27 cellular contexts compared by ENCODE assay signal in the genomic region with DNA sequence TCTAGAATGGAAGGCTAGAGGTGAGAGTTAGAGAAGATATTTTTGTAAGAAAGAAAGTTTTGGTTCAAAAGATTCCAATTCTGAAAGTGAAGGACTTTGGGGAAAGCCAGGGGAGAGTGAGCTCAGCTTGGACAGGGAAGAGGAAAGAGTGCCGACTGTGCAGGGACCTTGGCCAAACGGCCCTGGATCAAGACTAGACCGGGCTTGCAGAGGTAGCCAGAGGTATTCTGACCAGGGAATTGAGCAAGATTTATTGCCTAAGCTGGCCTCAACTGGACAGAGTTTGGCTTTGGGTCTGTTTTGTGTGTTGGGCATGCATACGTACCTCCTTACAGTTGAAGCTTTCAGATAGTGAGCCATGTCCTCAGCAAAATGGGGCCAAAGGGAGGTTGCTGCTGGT. TPM values are rescaled to one million over a fixed set of nuclear protein-coding genes. Genes with fewer than 3 reads are reported as not detected.
"Had no signal": no experiment of that assay in that cellular context is flagged by ENCODE, and none has a peak within 500 bp of the region (broad histone marks: within the 10 kb centered on the region; RNA-seq: fewer than 3 reads in every experiment).

No MANE protein-coding gene starts in this region.

- H3K4me1 ChIP-seq: ascending aorta, body of pancreas, Peyer's patch had no signal

- H3K4me1 Mint-ChIP-seq: activated CD4-positive, alpha-beta T cell treated with anti-CD3 and anti-CD28 coated beads, Interleukin-2, amount 10 ng/mL, durations not matched to agents 7 days and 5 days; T-cell had no signal

- H3K4me3 Mint-ChIP-seq: activated CD4-positive, alpha-beta memory T cell treated with anti-CD3 and anti-CD28 coated beads for 36 hours; activated CD4-positive, alpha-beta T cell treated with anti-CD3 and anti-CD28 coated beads, Interleukin-2, amount 10 ng/mL, durations not matched to agents 7 days and 5 days; T-cell had no signal

- ATAC-seq: body of pancreas, T-cell had no signal

- H3K9me3 Mint-ChIP-seq: activated CD4-positive, alpha-beta memory T cell treated with anti-CD3 and anti-CD28 coated beads for 36 hours; activated CD4-positive, alpha-beta T cell treated with anti-CD3 and anti-CD28 coated beads, Interleukin-2, amount 10 ng/mL, durations not matched to agents 7 days and 5 days; activated T-helper 2 cell treated with anti-CD3 and anti-CD28 coated beads, Interferon-gamma antibody, Interleukin-2, Interleukin-4, amounts not matched to agents 10 μg/mL and 5 μg/mL and 100 μg/mL, durations not matched to agents 14 hours and 24 hours and 36 hours; T-cell had no signal

- H3K36me3 Mint-ChIP-seq: activated CD4-positive, alpha-beta memory T cell treated with anti-CD3 and anti-CD28 coated beads for 36 hours; T-cell had no signal

- DNase-seq: activated CD4-positive, alpha-beta memory T cell treated with anti-CD3 and anti-CD28 coated beads for 36 hours; activated CD4-positive, alpha-beta T cell treated with anti-CD3 and anti-CD28 coated beads, Interleukin-2, amount 10 ng/mL, durations not matched to agents 7 days and 5 days; activated CD4-positive, CD25-positive, alpha-beta regulatory T cell; activated gamma-delta T cell treated with Interleukin-2 at 50 U/mL for 16 hours; activated naive CD4-positive, alpha-beta T cell treated with anti-CD3 and anti-CD28 coated beads, Interleukin-2, amount 50 U/mL, for 16 hours; activated T-cell treated with anti-CD3 and anti-CD28 coated beads for 4 hours; activated T-cell treated with anti-CD3 and anti-CD28 coated beads, Interleukin-2, amount 50 U/mL, for 48 hours; amniotic stem cell; body of pancreas; MM.1S; NCI-H1105; NCI-H1436; NCI-H1694 treated with DMSO at 0.1 percent for 48 hours; NCI-H2029 treated with DMSO at 0.1 percent for 48 hours; NCI-H345; NCI-H510A; NCI-H526 treated with DMSO at 0.1 percent for 48 hours; NCI-H82; Peyer's patch; T-cell; T-helper 2 cell; T1000 had no signal

- H3K27ac Mint-ChIP-seq: activated CD4-positive, alpha-beta memory T cell treated with anti-CD3 and anti-CD28 coated beads for 36 hours; activated CD4-positive, alpha-beta T cell treated with anti-CD3 and anti-CD28 coated beads, Interleukin-2, amount 10 ng/mL, durations not matched to agents 7 days and 5 days; activated T-helper 2 cell treated with anti-CD3 and anti-CD28 coated beads, Interferon-gamma antibody, Interleukin-2, Interleukin-4, amounts not matched to agents 10 μg/mL and 5 μg/mL and 100 μg/mL, durations not matched to agents 14 hours and 24 hours and 36 hours; T-cell had no signal

- H3K4me3 ChIP-seq: ascending aorta, body of pancreas, cardiac muscle cell, Peyer's patch, SK-N-MC had no signal

- H3K36me3 ChIP-seq: ascending aorta, cardiac muscle cell, Peyer's patch had no signal

- H3K9me3 ChIP-seq: ascending aorta, body of pancreas, Peyer's patch had no signal

- H3K27ac ChIP-seq: ascending aorta, body of pancreas, cardiac muscle cell, Peyer's patch, SK-N-MC had no signal

RNA-seq across cellular contexts. Expression of gene PLAC1, which starts 11.6 kb away (rescaled TPM):
- total RNA-seq: activated CD4-positive, alpha-beta T cell treated with anti-CD3 and anti-CD28 coated beads, Interleukin-2, amount 10 ng/mL, durations not matched to agents 7 days and 5 days; activated CD8-positive, alpha-beta memory T cell treated with anti-CD3 and anti-CD28 coated beads for 36 hours; activated T-helper 2 cell treated with anti-CD3 and anti-CD28 coated beads, Interferon-gamma antibody, Interleukin-2, Interleukin-4, amounts not matched to agents 10 μg/mL and 5 μg/mL and 100 μg/mL, durations not matched to agents 14 hours and 24 hours and 36 hours; ascending aorta; body of pancreas; Peyer's patch; T-cell had no signal
